Comparison of ENCODE assay signal across 8 cellular contexts in genomic region chr1:117368116-117369108, GRCh38. TPM values are rescaled to one million over a fixed set of nuclear protein-coding genes. Genes with fewer than 3 reads are reported as not detected.
DNase-seq lines count a peak whose midpoint lies in the region; ATAC-seq and TF ChIP-seq lines count a peak whose summit lies in the region.

No MANE protein-coding gene starts in this region.

- H3K4me1 Mint-ChIP-seq in CD4-positive, alpha-beta memory T cell = peaks cover 51 to 82% (median 62%) of the 10 kb centered on the region in 4 donors

- peak overlapping the region; percentile 81 to 98 (median 94) for H3K27ac Mint-ChIP-seq in CD4-positive, alpha-beta memory T cell

- intact Hi-C loops in CD4-positive, alpha-beta memory T cell (cut with micrococcal nuclease) = loop anchor here (5.0 to 10.0 kb wide), 6 partner anchors 34 to 389 kb away; partner anchors contain the start of genes TRIM45 and TTF2

- H3K9ac ChIP-seq in OCI-LY3 (ENCODE audit: low read length) = peak overlapping the region; percentile 73

- ATAC-seq in GM18870 (IDR thresholded peaks at IDR 0.05; ENCODE audit: unreplicated experiment) = peak; percentile 29
- ATAC-seq in GM21447 (IDR thresholded peaks at IDR 0.05; ENCODE audit: unreplicated experiment) = no peak

- H2AFZ ChIP-seq in OCI-LY3 (ENCODE audit: low read depth, low read length) = no peak overlapping the region

- peaks cover 6% of the 10 kb centered on the region; the same call in 1 of the 2 replicates for H4K20me1 ChIP-seq in OCI-LY3 (ENCODE audit: insufficient read depth, low read length)

- H3K27me3 ChIP-seq in CD4-positive, alpha-beta memory T cell (ENCODE audit: insufficient read depth, low read length) = no peaks in the 10 kb centered on the region
- H3K27me3 ChIP-seq in OCI-LY3 (ENCODE audit: low read depth, low read length) (no peaks in the 10 kb centered on the region), mononuclear cell (ENCODE audit: insufficient read depth, low read length) (no peaks in the 10 kb centered on the region)

- peak in 2 of 5 donors; percentile 10 to 33 for DNase-seq in CD4-positive, alpha-beta memory T cell
- no peak for DNase-seq in choroid plexus epithelial cell (ENCODE audit: low read depth)
- no peak for DNase-seq in GDM1 (lab: John Stamatoyannopoulos, UW)
- no peak for DNase-seq in activated effector memory CD4-positive, alpha-beta T cell treated with Interleukin-2 at 50 U/mL for 16 hours

- H3K79me2 ChIP-seq in OCI-LY3 (ENCODE audit: low read length) = peaks cover 71% of the 10 kb centered on the region

- POLR2A ChIA-PET in CD4-positive, alpha-beta memory T cell (lab: Charles Lee; ENCODE audit: partially characterized antibody) = interaction anchor here (1.0 to 3.0 kb wide), 8 partner anchors 10 to 308 kb away, joined by 3 to 18 read pairs (median 8); partner anchors contain the start of genes TENT5C and TTF2

- peak overlapping the region; percentile 91 to 97 (median 95) for H3K4me3 Mint-ChIP-seq in CD4-positive, alpha-beta memory T cell

- CTCF ChIA-PET in CD4-positive, alpha-beta memory T cell (lab: Charles Lee; ENCODE audit: partially characterized antibody) = interaction anchor here (1.2 to 1.8 kb wide), 3 partner anchors 167 to 386 kb away, joined by 3 to 4 read pairs (median 3); no protein-coding TSS in a partner anchor

- H3K36me3 ChIP-seq in CD4-positive, alpha-beta memory T cell (ENCODE audit: insufficient read depth, low read length) = no peaks in the 10 kb centered on the region
- H3K36me3 ChIP-seq in OCI-LY3 (replicated peaks; ENCODE audit: low read depth, low read length) = no peaks in the 10 kb centered on the region

- H3K27me3 Mint-ChIP-seq in CD4-positive, alpha-beta memory T cell = no peaks in the 10 kb centered on the region

- peak overlapping the region; percentile 72 to 92 for H3K4me3 ChIP-seq in CD4-positive, alpha-beta memory T cell (ENCODE audit: low read length in 2 of 2)
- H3K4me3 ChIP-seq in OCI-LY3 (ENCODE audit: low read length) (peak overlapping the region; percentile 81), choroid plexus epithelial cell (ENCODE audit: low read depth, low read length) (peak overlapping the region; percentile 75), mononuclear cell (ENCODE audit: low read length) (peak overlapping the region; percentile 82)

- peaks cover 0 to 3% (median 0%) of the 10 kb centered on the region in 8 donors for H3K9me3 Mint-ChIP-seq in CD4-positive, alpha-beta memory T cell

- no peak for TF ChIP-seq CTCF in OCI-LY3 (IDR thresholded peaks at IDR 0.05; ENCODE audit: low read depth, low read length)
- TF ChIP-seq CTCF in choroid plexus epithelial cell (conservative IDR thresholded peaks at IDR 0.05; ENCODE audit: low read depth, low read length) = no peak

- peak overlapping the region; percentile 70 for H3K27ac ChIP-seq in CD4-positive, alpha-beta memory T cell (ENCODE audit: low read depth, low read length)
- no peak overlapping the region for H3K27ac ChIP-seq in OCI-LY3 (ENCODE audit: low read length)

- H3K4me1 ChIP-seq in CD4-positive, alpha-beta memory T cell (ENCODE audit: insufficient read depth, low read length) = peaks cover 75% of the 10 kb centered on the region
- peaks cover 32% of the 10 kb centered on the region for H3K4me1 ChIP-seq in OCI-LY3 (ENCODE audit: low read length)
- peaks cover 57% of the 10 kb centered on the region for H3K4me1 ChIP-seq in mononuclear cell (ENCODE audit: insufficient read depth, low read length)

- H3K9me3 ChIP-seq in CD4-positive, alpha-beta memory T cell (ENCODE audit: control insufficient read depth in 1 of 2, low read length in 2 of 2) = no peaks in the 10 kb centered on the region
- H3K9me3 ChIP-seq in OCI-LY3 (ENCODE audit: insufficient read depth, low read length) = no peaks in the 10 kb centered on the region
- no peaks in the 10 kb centered on the region for H3K9me3 ChIP-seq in mononuclear cell (ENCODE audit: low read depth, low read length)

- peak overlapping the region; percentile 74 for H3K4me2 ChIP-seq in OCI-LY3 (ENCODE audit: low read length)

- H3K36me3 Mint-ChIP-seq in CD4-positive, alpha-beta memory T cell = peaks cover 0 to 15% of the 10 kb centered on the region in 2 donors

RNA-seq across cellular contexts. Expression of gene MAN1A2, which starts 1.2 kb away (rescaled TPM):
- total RNA-seq in CD4-positive, alpha-beta memory T cell = 10 to 100 TPM; 57.0 to 66.5 TPM
- polyA plus RNA-seq in CD4-positive, alpha-beta memory T cell = 10 to 100 TPM; 17.5 to 24.1 TPM
- total RNA-seq in mononuclear cell = 48.9 TPM
